In genomic region chr2:233201271-233202013, GRCh38 we compare ENCODE assay signal across 28 cellular contexts. TPM values are rescaled to one million over a fixed set of nuclear protein-coding genes. Genes with fewer than 3 reads are reported as not detected.
A peak's percentile ranks its signal among the peaks of the same experiment; 100 is the strongest.
DNase-seq lines count a peak whose midpoint lies in the region; ATAC-seq and TF ChIP-seq lines count a peak whose summit lies in the region.
"Had no signal": no experiment of that assay in that cellular context is flagged by ENCODE, and none has a peak within 500 bp of the region (broad histone marks: within the 10 kb centered on the region; RNA-seq: fewer than 3 reads in every experiment).

No MANE protein-coding gene starts in this region.

- intact Hi-C loops in activated CD8-positive, alpha-beta T cell treated with anti-CD3 and anti-CD28 coated beads for 36 hours (cut with micrococcal nuclease): no loop called here

- H3K36me3 Mint-ChIP-seq in activated CD8-positive, alpha-beta T cell treated with anti-CD3 and anti-CD28 coated beads, Interleukin-2, amount 10 ng/mL, durations not matched to agents 7 days and 5 days (ENCODE audit: low read depth): peaks cover 74% of the 10 kb centered on the region
- H3K36me3 Mint-ChIP-seq in activated CD8-positive, alpha-beta T cell treated with anti-CD3 and anti-CD28 coated beads for 36 hours (ENCODE audit: low read depth): peaks cover 64% of the 10 kb centered on the region
- peaks cover 68% of the 10 kb centered on the region for H3K36me3 Mint-ChIP-seq in T-cell
- H3K36me3 Mint-ChIP-seq in immature natural killer cell: peaks cover 28 to 66% (median 32%) of the 10 kb centered on the region in 3 donors
- H3K36me3 Mint-ChIP-seq in type B pancreatic cell: peaks cover 5% of the 10 kb centered on the region

- H3K27me3 Mint-ChIP-seq in activated CD8-positive, alpha-beta T cell treated with anti-CD3 and anti-CD28 coated beads, Interleukin-2, amount 10 ng/mL, durations not matched to agents 7 days and 5 days (ENCODE audit: low read depth): no peaks in the 10 kb centered on the region
- H3K27me3 Mint-ChIP-seq in activated CD8-positive, alpha-beta T cell treated with anti-CD3 and anti-CD28 coated beads for 36 hours: no peaks in the 10 kb centered on the region
- H3K27me3 Mint-ChIP-seq in T-cell (no peaks in the 10 kb centered on the region), immature natural killer cell (ENCODE audit: low read depth in 3 of 3) (peaks cover 4 to 48% (median 37%) of the 10 kb centered on the region in 3 donors), type B pancreatic cell (no peaks in the 10 kb centered on the region)
- H3K27me3 Mint-ChIP-seq: activated CD4-positive, alpha-beta T cell treated with anti-CD3 and anti-CD28 coated beads, Interleukin-2, amount 10 ng/mL, durations not matched to agents 24 days and 14 days; progenitor cell of endocrine pancreas had no signal

- CTCF ChIA-PET in activated CD8-positive, alpha-beta T cell treated with anti-CD3 and anti-CD28 coated beads, Interleukin-2, amount 10 ng/mL, durations not matched to agents 7 days and 5 days (lab: Charles Lee): interaction anchor here (1.5 to 2.4 kb wide), 2 partner anchors 17 to 50 kb away, joined by 4 to 9 read pairs; partner anchors contain the start of gene ATG16L1
- CTCF ChIA-PET in activated CD8-positive, alpha-beta T cell treated with anti-CD3 and anti-CD28 coated beads for 36 hours (lab: Charles Lee): interaction anchor here (1.1 kb wide), 1 partner anchor 49 kb away, joined by 5 read pairs; no protein-coding TSS in a partner anchor
- CTCF ChIA-PET in T-cell (lab: Charles Lee): interaction anchor here in 1 of 2 donors (0.6 to 1.1 kb wide), 2 partner anchors 27 to 104 kb away, joined by 3 to 4 read pairs; no protein-coding TSS in a partner anchor

- no peak for DNase-seq in activated CD8-positive, alpha-beta T cell treated with anti-CD3 and anti-CD28 coated beads, Interleukin-2, amount 10 ng/mL, durations not matched to agents 7 days and 5 days
- DNase-seq in activated CD8-positive, alpha-beta T cell treated with anti-CD3 and anti-CD28 coated beads for 36 hours: no peak
- no peak for DNase-seq in T-cell
- no peak for DNase-seq in immature natural killer cell
- DNase-seq in type B pancreatic cell (ENCODE audit: extremely low spot score, unreplicated experiment): no peak
- DNase-seq in NK-92 (lab: John Stamatoyannopoulos, UW; ENCODE audit: unreplicated experiment): no peak
- DNase-seq in activated T-cell treated with anti-CD3 and anti-CD28 coated beads for 4 hours: no peak
- no peak for DNase-seq in MV-4-11 (lab: John Stamatoyannopoulos, UW)
- DNase-seq: activated CD4-positive, alpha-beta T cell treated with anti-CD3 and anti-CD28 coated beads, Interleukin-2, amount 10 ng/mL, durations not matched to agents 24 days and 14 days; aorta; COR-L47; cortex of kidney; DMS53; esophagus squamous epithelium; foreskin melanocyte; GDM1; KG1; mesenchymal stem cell; NCI-H1436 treated with DMSO at 0.1 percent for 48 hours; NCI-H446; OCI-M1; sigmoid colon; stimulated activated CD4-positive, alpha-beta T cell treated with anti-CD3 and anti-CD28 coated beads, Interleukin-4, amount 100 ng/mL, for 24 hours; stimulated activated naive CD4-positive, alpha-beta T cell; testis had no signal

- no peaks in the 10 kb centered on the region for H3K4me1 Mint-ChIP-seq in activated CD8-positive, alpha-beta T cell treated with anti-CD3 and anti-CD28 coated beads, Interleukin-2, amount 10 ng/mL, durations not matched to agents 7 days and 5 days (ENCODE audit: low read depth)
- H3K4me1 Mint-ChIP-seq in activated CD8-positive, alpha-beta T cell treated with anti-CD3 and anti-CD28 coated beads for 36 hours (ENCODE audit: low read depth): no peaks in the 10 kb centered on the region
- H3K4me1 Mint-ChIP-seq in T-cell (peaks cover 0 to 5% (median 0%) of the 10 kb centered on the region in 3 donors), immature natural killer cell (peaks cover 0 to 14% of the 10 kb centered on the region in 2 donors), type B pancreatic cell (ENCODE audit: unreplicated experiment) (no peaks in the 10 kb centered on the region)
- H3K4me1 Mint-ChIP-seq: activated CD4-positive, alpha-beta T cell treated with anti-CD3 and anti-CD28 coated beads, Interleukin-2, amount 10 ng/mL, durations not matched to agents 24 days and 14 days had no signal

- ATAC-seq in activated CD8-positive, alpha-beta T cell treated with anti-CD3 and anti-CD28 coated beads, Interleukin-2, amount 10 ng/mL, durations not matched to agents 7 days and 5 days: no peak
- no peak for ATAC-seq in activated CD8-positive, alpha-beta T cell treated with anti-CD3 and anti-CD28 coated beads for 36 hours
- no peak for ATAC-seq in T-cell (replicated peaks in 1 of 4)
- ATAC-seq: left lobe of liver, SK-N-SH treated with all-trans-retinoic acid at 6 μM for 48 hours had no signal

- no peaks in the 10 kb centered on the region for H3K9me3 Mint-ChIP-seq in activated CD8-positive, alpha-beta T cell treated with anti-CD3 and anti-CD28 coated beads, Interleukin-2, amount 10 ng/mL, durations not matched to agents 7 days and 5 days (ENCODE audit: insufficient read depth)
- no peaks in the 10 kb centered on the region for H3K9me3 Mint-ChIP-seq in activated CD8-positive, alpha-beta T cell treated with anti-CD3 and anti-CD28 coated beads for 36 hours
- H3K9me3 Mint-ChIP-seq in T-cell (peaks cover 0 to 4% (median 0%) of the 10 kb centered on the region in 3 donors), immature natural killer cell (no peaks in the 10 kb centered on the region), type B pancreatic cell (no peaks in the 10 kb centered on the region)

- peak overlapping the region; percentile 50 for H3K27ac Mint-ChIP-seq in activated CD8-positive, alpha-beta T cell treated with anti-CD3 and anti-CD28 coated beads, Interleukin-2, amount 10 ng/mL, durations not matched to agents 7 days and 5 days
- no peak overlapping the region for H3K27ac Mint-ChIP-seq in activated CD8-positive, alpha-beta T cell treated with anti-CD3 and anti-CD28 coated beads for 36 hours
- peak overlapping the region; percentile 44 to 64 for H3K27ac Mint-ChIP-seq in T-cell
- H3K27ac Mint-ChIP-seq in immature natural killer cell: peak overlapping the region in 5 of 6 donors; percentile 67 to 79 (median 70)
- no peak overlapping the region for H3K27ac Mint-ChIP-seq in type B pancreatic cell
- H3K27ac Mint-ChIP-seq: activated CD4-positive, alpha-beta T cell treated with anti-CD3 and anti-CD28 coated beads, Interleukin-2, amount 10 ng/mL, durations not matched to agents 24 days and 14 days; progenitor cell of endocrine pancreas had no signal

- H3K4me3 Mint-ChIP-seq in activated CD8-positive, alpha-beta T cell treated with anti-CD3 and anti-CD28 coated beads, Interleukin-2, amount 10 ng/mL, durations not matched to agents 7 days and 5 days: no peak overlapping the region
- H3K4me3 Mint-ChIP-seq in activated CD8-positive, alpha-beta T cell treated with anti-CD3 and anti-CD28 coated beads for 36 hours: no peak overlapping the region
- no peak overlapping the region for H3K4me3 Mint-ChIP-seq in T-cell
- H3K4me3 Mint-ChIP-seq in immature natural killer cell: no peak overlapping the region
- H3K4me3 Mint-ChIP-seq in type B pancreatic cell: no peak overlapping the region
- H3K4me3 Mint-ChIP-seq: activated CD4-positive, alpha-beta T cell treated with anti-CD3 and anti-CD28 coated beads, Interleukin-2, amount 10 ng/mL, durations not matched to agents 24 days and 14 days had no signal

- TF ChIP-seq CTCF in activated CD8-positive, alpha-beta T cell treated with anti-CD3 and anti-CD28 coated beads for 36 hours (IDR thresholded peaks at IDR 0.05): no peak
- no peak for TF ChIP-seq CTCF in type B pancreatic cell (conservative IDR thresholded peaks at IDR 0.05)

- POLR2A ChIA-PET in activated CD8-positive, alpha-beta T cell treated with anti-CD3 and anti-CD28 coated beads, Interleukin-2, amount 10 ng/mL, durations not matched to agents 7 days and 5 days (lab: Charles Lee): no interaction called here
- POLR2A ChIA-PET in activated CD8-positive, alpha-beta T cell treated with anti-CD3 and anti-CD28 coated beads for 36 hours (lab: Charles Lee): interaction anchor here (0.6 to 1.0 kb wide), 2 partner anchors 104 to 141 kb away, joined by 3 read pairs; partner anchors contain the start of gene INPP5D
- POLR2A ChIA-PET in T-cell (lab: Charles Lee): no interaction called here

RNA-seq across cellular contexts. Expression of gene ATG16L1, which starts 50.0 kb away (rescaled TPM):
- 10 to 100 TPM; 47.2 to 50.5 TPM for total RNA-seq in activated CD8-positive, alpha-beta T cell treated with anti-CD3 and anti-CD28 coated beads, Interleukin-2, amount 10 ng/mL, durations not matched to agents 7 days and 5 days
- 10 to 100 TPM; 22.1 to 24.4 TPM for total RNA-seq in activated CD8-positive, alpha-beta T cell treated with anti-CD3 and anti-CD28 coated beads for 36 hours
- total RNA-seq in T-cell (100 to 1,000 TPM in 1 of 5 donors, 10 to 100 TPM in 4; 73.9 to 117 (median 83.4) TPM), type B pancreatic cell (ENCODE audit: low replicate concordance) (50.3 and 123 TPM in 2 replicates)
- polyA plus RNA-seq in immature natural killer cell: 10 to 100 TPM in 2 of 3 donors, 1 to 10 TPM in 1; 9.3 to 16.4 (median 13.2) TPM

Comparison
In these comparisons a context has a peak if more than half of its experiments do, and no peak if none do; other contexts are left out.
1. H3K27ac Mint-ChIP-seq: peak in activated CD8-positive, alpha-beta T cell treated with anti-CD3 and anti-CD28 coated beads, Interleukin-2, amount 10 ng/mL, durations not matched to agents 7 days and 5 days (single experiment), T-cell (2 of 2) and immature natural killer cell (5 of 6); none in activated CD8-positive, alpha-beta T cell treated with anti-CD3 and anti-CD28 coated beads for 36 hours (single experiment) and type B pancreatic cell (single experiment).